21 cellular contexts compared by ENCODE assay signal in the genomic region with DNA sequence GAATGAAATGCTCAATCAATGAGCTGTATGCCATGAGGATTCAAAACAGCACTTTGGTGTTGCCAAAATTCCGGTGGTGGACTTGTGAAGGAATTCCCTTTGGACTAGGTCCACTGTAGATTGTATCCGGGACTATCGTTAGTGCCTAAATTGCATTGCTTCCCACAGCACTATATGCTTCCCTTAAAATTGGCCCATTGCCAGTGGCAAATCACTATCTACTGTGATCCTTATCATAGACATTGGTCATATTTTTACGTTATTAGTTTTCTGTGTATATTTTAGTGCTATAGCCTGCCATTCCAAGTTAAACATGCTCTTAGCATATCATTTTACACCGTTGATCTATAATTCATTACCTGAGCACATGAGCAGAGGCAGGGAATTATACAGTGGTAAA.
"Had no signal": no experiment of that assay in that cellular context is flagged by ENCODE, and none has a peak within 500 bp of the region (broad histone marks: within the 10 kb centered on the region; RNA-seq: fewer than 3 reads in every experiment).

No MANE protein-coding gene starts in this region.

- H3K36me3 ChIP-seq: pancreas had no signal

- FAIRE-seq: colon, pancreas had no signal

- H3K27me3 ChIP-seq: brain microvascular endothelial cell, dorsolateral prefrontal cortex, hepatocyte, pancreas, upper lobe of right lung had no signal

- ATAC-seq: activated naive CD8-positive, alpha-beta T cell treated with anti-CD3 and anti-CD28 coated beads, Interleukin-2, amount 50 U/mL, for 24 hours; left cardiac atrium; naive thymus-derived CD8-positive, alpha-beta T cell; pancreas; stimulated activated naive B cell treated with anti-CD40 and anti-IgM and Interleukin-4, amounts not matched to agents 10 μg/mL and 1 μg/mL and 100 μg/mL, for 72 hours; upper lobe of right lung had no signal

- DNase-seq: activated CD4-positive, alpha-beta T cell treated with anti-CD3 and anti-CD28 coated beads, Interleukin-2, amount 50 U/mL, for 1 hour; activated CD4-positive, CD25-positive, alpha-beta regulatory T cell treated with anti-CD3 and anti-CD28 coated beads, Interleukin-2, amount 50 U/mL, for 72 hours; activated CD8-positive, alpha-beta memory T cell treated with anti-CD3 and anti-CD28 coated beads, Interleukin-2, amount 50 U/mL, for 4 hours; activated effector memory CD4-positive, alpha-beta T cell treated with Interleukin-2 at 50 U/mL for 16 hours; activated naive CD4-positive, alpha-beta T cell treated with anti-CD3 and anti-CD28 coated beads, Interleukin-2, amount 10 ng/mL, durations not matched to agents 7 days and 5 days; activated naive CD8-positive, alpha-beta T cell treated with anti-CD3 and anti-CD28 coated beads, Interleukin-2, amount 50 U/mL, for 24 hours; activated T-cell treated with anti-CD3 and anti-CD28 coated beads, Interleukin-2, amount 50 U/mL, for 48 hours; anterior cingulate cortex; brain microvascular endothelial cell; central memory CD4-positive, alpha-beta T cell; dorsolateral prefrontal cortex; foreskin fibroblast; left cardiac atrium; mesendoderm; naive thymus-derived CD8-positive, alpha-beta T cell; pancreas; stimulated activated naive B cell treated with anti-CD40 and anti-IgM and Interleukin-4, amounts not matched to agents 10 μg/mL and 1 μg/mL and 100 μg/mL, for 72 hours; upper lobe of right lung had no signal

- H3K4me2 ChIP-seq: hepatocyte had no signal

- H3K4me3 ChIP-seq: hepatocyte, pancreas, upper lobe of right lung had no signal

- H3K27ac Mint-ChIP-seq: activated naive CD4-positive, alpha-beta T cell treated with anti-CD3 and anti-CD28 coated beads, Interleukin-2, amount 10 ng/mL, durations not matched to agents 7 days and 5 days; activated naive CD8-positive, alpha-beta T cell treated with anti-CD3 and anti-CD28 coated beads, Interleukin-2, amount 50 U/mL, for 24 hours; stimulated activated naive B cell treated with anti-CD40 and anti-IgM and Interleukin-4, amounts not matched to agents 10 μg/mL and 1 μg/mL and 100 μg/mL, for 72 hours had no signal

- H3K27me3 Mint-ChIP-seq: activated naive CD8-positive, alpha-beta T cell treated with anti-CD3 and anti-CD28 coated beads, Interleukin-2, amount 50 U/mL, for 24 hours; naive thymus-derived CD8-positive, alpha-beta T cell had no signal

- H3K9me3 Mint-ChIP-seq: activated naive CD4-positive, alpha-beta T cell treated with anti-CD3 and anti-CD28 coated beads, Interleukin-2, amount 10 ng/mL, durations not matched to agents 7 days and 5 days; activated naive CD8-positive, alpha-beta T cell treated with anti-CD3 and anti-CD28 coated beads, Interleukin-2, amount 50 U/mL, for 24 hours; naive thymus-derived CD8-positive, alpha-beta T cell had no signal

- H3K27ac ChIP-seq: brain microvascular endothelial cell, pancreas, thoracic aorta, upper lobe of right lung had no signal

- H3K9me3 ChIP-seq: pancreas, thoracic aorta, upper lobe of right lung had no signal
